Comparison of ENCODE assay signal across 25 cellular contexts in genomic region chr3:27990837-27991236, GRCh38.
"Had no signal": no experiment of that assay in that cellular context is flagged by ENCODE, and none has a peak within 500 bp of the region (broad histone marks: within the 10 kb centered on the region; RNA-seq: fewer than 3 reads in every experiment).

No MANE protein-coding gene starts in this region.

- H3K4me3 ChIP-seq: left lung, lower lobe of right lung, ovary, right atrium auricular region, right lobe of liver, smooth muscle cell, stomach, testis, thyroid gland, transverse colon, upper lobe of left lung, vagina had no signal

- DNase-seq: hypothalamus; immature natural killer cell; kidney; left colon; left lung; lower lobe of right lung; mesendoderm; naive thymus-derived CD4-positive, alpha-beta T cell; ovary; right lobe of liver; stimulated activated CD4-positive, alpha-beta T cell treated with anti-CD3 and anti-CD28 coated beads, Interleukin-1b, Interleukin-23, amount 100 ng/mL, for 48 hours; stimulated activated CD4-positive, alpha-beta T cell treated with anti-CD3 and anti-CD28 coated beads, Interleukin-2, amount 100 ng/mL, for 48 hours; stimulated activated CD4-positive, alpha-beta T cell treated with anti-CD3 and anti-CD28 coated beads, Interleukin-4, amount 100 ng/mL, for 4 hours; stimulated activated CD8-positive, alpha-beta memory T cell treated with anti-CD3 and anti-CD28 coated beads, Interleukin-4, amount 100 ng/mL, for 48 hours; stimulated activated naive CD8-positive, alpha-beta T cell treated with anti-CD3 and anti-CD28 coated beads, Interleukin-15, Interleukin-2, amounts not matched to agents 100 U/mL and 50 U/mL, for 24 hours; stomach; testis; thyroid gland; transverse colon; upper lobe of left lung had no signal

- H3K36me3 ChIP-seq: left lung, lower lobe of right lung, ovary, right atrium auricular region, right lobe of liver, stomach, thyroid gland, transverse colon, upper lobe of left lung, vagina had no signal

- H3K4me1 ChIP-seq: left lung, lower lobe of right lung, right atrium auricular region, right lobe of liver, stomach, testis, thyroid gland, transverse colon, upper lobe of left lung, vagina had no signal

- H3K9me3 ChIP-seq: left lung, lower lobe of right lung, ovary, right atrium auricular region, right lobe of liver, stomach, testis, thyroid gland, transverse colon, upper lobe of left lung, vagina had no signal

- ATAC-seq: left colon; left lung; lower lobe of right lung; naive thymus-derived CD4-positive, alpha-beta T cell; natural killer cell treated with Interleukin-12 subunit alpha and Interleukin-12 subunit beta and Interleukin-15 and Interleukin-18, amount 100 ng/mL, for 72 hours; right lobe of liver; stimulated activated memory B cell treated with anti-CD40 and anti-IgM and Interleukin-4, amounts not matched to agents 10 μg/mL and 1 μg/mL and 100 μg/mL, for 72 hours; stimulated activated naive CD8-positive, alpha-beta T cell treated with anti-CD3 and anti-CD28 coated beads, Interleukin-15, Interleukin-2, amounts not matched to agents 100 U/mL and 50 U/mL, for 24 hours had no signal

- H3K27ac ChIP-seq: left lung, lower lobe of right lung, ovary, right atrium auricular region, right lobe of liver, stomach, testis, thyroid gland, transverse colon, upper lobe of left lung, vagina had no signal

- H3K27me3 ChIP-seq: left lung, ovary, right atrium auricular region, stomach, testis, thyroid gland, transverse colon, upper lobe of left lung, vagina had no signal
